ENCODE assay signal across 8 cellular contexts in the genomic region with DNA sequence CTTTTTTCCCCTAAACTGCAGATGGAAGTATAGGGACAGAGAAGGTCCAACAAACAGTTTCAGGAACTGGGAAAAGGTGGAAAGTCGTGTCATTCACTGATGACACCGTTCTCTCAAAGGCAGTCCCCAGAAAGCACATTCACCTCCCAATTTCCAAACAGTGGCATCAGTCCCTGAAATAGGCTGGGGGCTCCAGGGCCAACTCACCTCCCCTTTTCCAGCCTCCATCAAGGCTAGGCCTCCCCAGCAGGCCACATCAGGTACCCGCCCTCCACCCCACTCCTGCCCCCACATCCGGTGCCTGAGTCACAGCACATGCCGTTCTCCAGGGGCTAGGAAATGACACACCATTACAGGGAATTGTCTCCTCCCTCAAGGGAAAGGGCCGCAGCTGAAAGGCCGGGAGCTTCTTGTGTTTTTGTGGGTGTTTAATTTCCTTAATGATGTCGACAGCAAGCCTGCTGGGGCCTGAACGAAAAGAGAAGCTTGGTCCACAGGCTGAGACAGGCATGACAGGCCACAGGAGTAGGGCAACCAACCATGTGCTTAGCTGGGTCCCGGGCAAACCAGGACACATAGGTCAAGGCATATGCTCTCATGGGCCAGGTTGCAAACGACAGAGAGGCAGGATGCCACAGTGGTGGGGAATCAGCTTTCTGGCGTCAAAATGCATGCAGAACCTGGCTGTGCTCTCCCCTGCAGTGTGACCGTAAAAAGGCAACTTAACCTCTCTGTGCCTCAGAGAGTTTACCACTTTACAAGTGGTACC. TPM values are rescaled to one million over a fixed set of nuclear protein-coding genes. Genes with fewer than 3 reads are reported as not detected.
DNase-seq lines count a peak whose midpoint lies in the region; ATAC-seq, FAIRE-seq and TF ChIP-seq lines count a peak whose summit lies in the region.

No MANE protein-coding gene starts in this region.

- TF ChIP-seq POLR2A in GM12891 (IDR thresholded peaks at IDR 0.05; ENCODE audit: low read depth, low read length), result no peak

- H3K4me3 Mint-ChIP-seq in activated T-helper 17 cell treated with anti-CD3 and anti-CD28 coated beads, Interleukin-2, amount 50 U/mL, for 72 hours, result peak overlapping the region; percentile 80

- BruUV-seq in Panc1 (replicated peaks; lab: Mats Ljungman, UMichigan), result TSS peak; percentile 35

- H3K36me3 ChIP-seq in Panc1 (ENCODE audit: control insufficient read depth, insufficient read depth, low read length), result no peaks in the 10 kb centered on the region

- H3K4me3 ChIP-seq in Panc1 (ENCODE audit: low read depth in 2 of 2, low read length in 2 of 2), result no peak overlapping the region

- peak; percentile 68 for ATAC-seq in Panc1
- peak; percentile 93 for ATAC-seq in activated T-helper 17 cell treated with anti-CD3 and anti-CD28 coated beads, Interleukin-2, amount 50 U/mL, for 72 hours (replicated peaks)
- ATAC-seq in GM19395 (IDR thresholded peaks at IDR 0.05; ENCODE audit: unreplicated experiment), result no peak

- no peaks in the 10 kb centered on the region for H3K9me3 Mint-ChIP-seq in activated T-helper 17 cell treated with anti-CD3 and anti-CD28 coated beads, Interleukin-2, amount 50 U/mL, for 72 hours

- H3K36me3 Mint-ChIP-seq in activated T-helper 17 cell treated with anti-CD3 and anti-CD28 coated beads, Interleukin-2, amount 50 U/mL, for 72 hours (ENCODE audit: low read depth), result peaks cover 19% of the 10 kb centered on the region

- intact Hi-C loops in Panc1 (cut with micrococcal nuclease; ENCODE audit: unreplicated experiment), result no loop called here

- TF ChIP-seq CTCF in Panc1 (IDR thresholded peaks at IDR 0.05), result no peak

- in situ Hi-C loops in Panc1 (cut with HindIII; ENCODE audit: low pct_unique_long_range_greater_than_20kb, low sequenced_read_pairs), result no loop called here

- H3K4me1 Mint-ChIP-seq in activated T-helper 17 cell treated with anti-CD3 and anti-CD28 coated beads, Interleukin-2, amount 50 U/mL, for 72 hours, result peaks cover 36% of the 10 kb centered on the region

- POLR2A ChIA-PET in Panc1 (lab: Charles Lee) (interaction anchor here (0.6 to 0.8 kb wide), 4 partner anchors 10 to 43 kb away, joined by 4 to 10 read pairs (median 5); no protein-coding TSS in a partner anchor), HEK293T (lab: Yijun Ruan, JAX) (interaction anchor here (1.1 to 2.9 kb wide), 2 partner anchors 11 to 40 kb away, joined by 4 to 20 read pairs; a partner anchor contains a TSS)

- H3K27ac ChIP-seq in Panc1 (ENCODE audit: low read length), result peak overlapping the region; percentile 99
- H3K27ac ChIP-seq in substantia nigra (ENCODE audit: low read depth, low read length, poor library complexity, severe bottlenecking), result peak overlapping the region; percentile 99

- no peaks in the 10 kb centered on the region for H3K27me3 Mint-ChIP-seq in activated T-helper 17 cell treated with anti-CD3 and anti-CD28 coated beads, Interleukin-2, amount 50 U/mL, for 72 hours

- no peaks in the 10 kb centered on the region for H3K27me3 ChIP-seq in Panc1 (ENCODE audit: control insufficient read depth, insufficient read depth, low read length)

- DNase-seq in GM12891 (ENCODE audit: insufficient read length, low spot score), result peak; percentile 44
- peak; percentile 80 for DNase-seq in Panc1 (ENCODE audit: low read depth, low spot score)
- peak; percentile 83 for DNase-seq in fibroblast of the conjunctiva (ENCODE audit: low read depth)
- DNase-seq in nucleus accumbens (lab: John Stamatoyannopoulos, UW), result peak in 29 of 56 donors; percentile 10 to 72 (median 39)
- peak in 20 of 49 donors; percentile 12 to 68 (median 30) for DNase-seq in substantia nigra (lab: John Stamatoyannopoulos, UW)
- DNase-seq in HEK293T (ENCODE audit: extremely low spot score), result no peak

- H3K27ac Mint-ChIP-seq in activated T-helper 17 cell treated with anti-CD3 and anti-CD28 coated beads, Interleukin-2, amount 50 U/mL, for 72 hours, result peak overlapping the region; percentile 95

- H3K4me1 ChIP-seq in Panc1 (ENCODE audit: control insufficient read depth, insufficient read depth, low read length), result peaks cover 81% of the 10 kb centered on the region

- H3K9me3 ChIP-seq in Panc1 (ENCODE audit: control insufficient read depth, insufficient read depth, low read depth, low read length), result no peaks in the 10 kb centered on the region

- CTCF ChIA-PET in Panc1 (lab: Charles Lee) (interaction anchor here (0.6 to 1.1 kb wide), 3 partner anchors 66 to 186 kb away, joined by 3 to 6 read pairs (median 6); no protein-coding TSS in a partner anchor), HEK293T (lab: Yijun Ruan, JAX) (no interaction called here)

- no peak for FAIRE-seq in GM12891 (lab: Jason Lieb, UNC)

TF ChIP-seq in GM12891, 5 proteins besides CTCF, POLR2A, EP300 and RAD21:
- TF ChIP-seq POU2F2 (IDR thresholded peaks at IDR 0.05; ENCODE audit: low read depth, low read length), result no peak
- 0 out of 2 replicates have a peak, but pooled peaks have one; percentile 14 for TF ChIP-seq SPI1 (IDR thresholded peaks at IDR 0.05; ENCODE audit: low read depth, low read length)

TF ChIP-seq in HEK293T, 16 proteins besides CTCF, POLR2A, EP300 and RAD21:
- TF ChIP-seq NFRKB (IDR thresholded peaks at IDR 0.05) (no peak), SUZ12 (IDR thresholded peaks at IDR 0.05) (no peak), LEF1 (IDR thresholded peaks at IDR 0.05; ENCODE audit: borderline replicate concordance) (no peak), FOXK2 (IDR thresholded peaks at IDR 0.05) (no peak), FOXA1 (IDR thresholded peaks at IDR 0.05) (no peak), HDGF (IDR thresholded peaks at IDR 0.05; ENCODE audit: borderline replicate concordance) (no peak), FOXM1 (IDR thresholded peaks at IDR 0.05; ENCODE audit: borderline replicate concordance) (no peak), ARNT (IDR thresholded peaks at IDR 0.05) (no peak), TARDBP (IDR thresholded peaks at IDR 0.05) (no peak), ZNF384 (IDR thresholded peaks at IDR 0.05) (no peak), ELF4 (IDR thresholded peaks at IDR 0.05) (no peak), SP1 (IDR thresholded peaks at IDR 0.05) (no peak), L3MBTL2 (conservative IDR thresholded peaks at IDR 0.05) (no peak), BHLHE40 (IDR thresholded peaks at IDR 0.05; ENCODE audit: borderline replicate concordance) (no peak), CTBP1 (IDR thresholded peaks at IDR 0.05; ENCODE audit: borderline replicate concordance) (no peak)
- TF ChIP-seq, protein P1, sequence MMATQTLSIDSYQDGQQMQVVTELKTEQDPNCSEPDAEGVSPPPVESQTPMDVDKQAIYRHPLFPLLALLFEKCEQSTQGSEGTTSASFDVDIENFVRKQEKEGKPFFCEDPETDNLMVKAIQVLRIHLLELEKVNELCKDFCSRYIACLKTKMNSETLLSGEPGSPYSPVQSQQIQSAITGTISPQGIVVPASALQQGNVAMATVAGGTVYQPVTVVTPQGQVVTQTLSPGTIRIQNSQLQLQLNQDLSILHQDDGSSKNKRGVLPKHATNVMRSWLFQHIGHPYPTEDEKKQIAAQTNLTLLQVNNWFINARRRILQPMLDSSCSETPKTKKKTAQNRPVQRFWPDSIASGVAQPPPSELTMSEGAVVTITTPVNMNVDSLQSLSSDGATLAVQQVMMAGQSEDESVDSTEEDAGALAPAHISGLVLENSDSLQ (IDR thresholded peaks at IDR 0.05), result no peak

RNA-seq across cellular contexts. Expression of a gene that starts 39.2 kb away (rescaled TPM):
- polyA plus RNA-seq in GM12891 (2012; ENCODE audit: low read depth, missing spikeins), result 14.5 TPM
- total RNA-seq in Panc1 (2021; ENCODE audit: unreplicated experiment), result 50.7 TPM
- polyA plus RNA-seq in Panc1 (2012; ENCODE audit: insufficient read length), result 26.6 TPM
- 10 to 100 TPM; 35.3 to 39.4 TPM for total RNA-seq in activated T-helper 17 cell treated with anti-CD3 and anti-CD28 coated beads, Interleukin-2, amount 50 U/mL, for 72 hours
